ENCODE assay signal across 1 cellular context in genomic region chr5:79611046-79611829, GRCh38.
TF ChIP-seq lines count a peak whose summit lies in the region.

No MANE protein-coding gene starts in this region.

TF ChIP-seq in HEK293, 187 proteins besides CTCF, POLR2A, EP300 and RAD21 (continued from another document):
- peak; percentile 92 for TF ChIP-seq ZNF362 (tag by site-specific recombination; IDR thresholded peaks at IDR 0.05)
- no peak for TF ChIP-seq ZSCAN16 (tag by site-specific recombination; IDR thresholded peaks at IDR 0.05)
- peak; percentile 48; the same call in 1 of the 2 replicates for TF ChIP-seq ZNF121 (tag by site-specific recombination; IDR thresholded peaks at IDR 0.05)
